In the genomic region with DNA sequence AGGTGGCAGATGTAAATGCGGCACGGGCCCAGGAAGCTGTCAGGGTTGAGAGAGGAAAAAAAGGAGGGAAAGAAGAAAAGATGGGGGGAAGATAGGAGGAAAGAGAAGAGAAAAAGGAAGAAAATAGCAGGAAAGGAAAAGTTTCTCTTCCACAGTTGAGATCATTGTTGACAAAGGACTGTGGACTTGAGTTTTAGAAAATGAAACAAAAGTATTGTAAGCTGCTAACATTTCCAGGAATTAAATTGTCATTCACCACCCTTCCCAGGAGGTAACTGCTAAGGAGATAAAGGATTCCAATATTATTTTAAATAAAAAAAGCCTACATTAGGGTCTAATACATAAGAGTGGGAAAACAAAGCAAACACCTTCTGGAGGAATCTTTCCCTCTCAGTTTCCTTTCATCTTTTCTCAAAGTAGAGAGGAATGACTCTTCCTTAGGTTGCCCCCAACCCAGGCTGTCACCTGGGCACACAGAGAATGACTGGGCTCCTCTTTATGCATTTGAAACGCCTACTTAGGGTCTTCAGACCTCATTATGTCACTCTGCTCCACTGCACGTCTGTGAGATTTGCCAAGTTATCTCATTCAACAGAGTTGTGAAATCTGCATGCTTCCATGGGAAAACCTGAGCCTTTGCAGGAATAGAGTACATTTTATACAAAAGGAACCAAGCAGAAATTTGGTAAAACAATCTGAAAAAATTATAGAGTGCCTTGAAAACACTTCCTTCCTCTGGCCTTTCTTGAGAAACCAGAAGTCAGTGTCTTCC, we compare ENCODE assay signal across 13 cellular contexts.
DNase-seq lines count a peak whose midpoint lies in the region; ATAC-seq and TF ChIP-seq lines count a peak whose summit lies in the region.
"Had no signal": no experiment of that assay in that cellular context is flagged by ENCODE, and none has a peak within 500 bp of the region (broad histone marks: within the 10 kb centered on the region; RNA-seq: fewer than 3 reads in every experiment).

No MANE protein-coding gene starts in this region.

- H3K4me3 Mint-ChIP-seq in CD8-positive, alpha-beta T cell = peak overlapping the region; percentile 38
- H3K4me3 Mint-ChIP-seq in CD14-positive monocyte = no peak overlapping the region
- H3K4me3 Mint-ChIP-seq: IgD-negative memory B cell had no signal

- H2AK5ac ChIP-seq in mesendoderm (ENCODE audit: low read length) = no peak overlapping the region

- no peak overlapping the region for H3K56ac ChIP-seq in mesendoderm (ENCODE audit: low read length)

- H3K4ac ChIP-seq in mesendoderm (ENCODE audit: low read depth, low read length) = no peak overlapping the region

- H2BK15ac ChIP-seq in mesendoderm (replicated peaks; ENCODE audit: low read depth) = no peak overlapping the region

- no peak overlapping the region for H4K5ac ChIP-seq in mesendoderm (ENCODE audit: low read length)

- no peak for ATAC-seq in CD8-positive, alpha-beta T cell
- ATAC-seq in HG02852 (IDR thresholded peaks at IDR 0.05; ENCODE audit: unreplicated experiment) = no peak
- ATAC-seq: foreskin keratinocyte had no signal

- H4K8ac ChIP-seq in mesendoderm (ENCODE audit: low read depth, low read length) = no peak overlapping the region

- intact Hi-C loops in CD8-positive, alpha-beta T cell (cut with DNase I, micrococcal nuclease) = no loop called here
- intact Hi-C loops in CD14-positive monocyte (cut with micrococcal nuclease) = no loop called here

- H3K27ac Mint-ChIP-seq in CD8-positive, alpha-beta T cell = peak overlapping the region; percentile 52
- peak overlapping the region in 1 of 7 donors; percentile 32 for H3K27ac Mint-ChIP-seq in CD14-positive monocyte
- H3K27ac Mint-ChIP-seq: IgD-negative memory B cell had no signal

- no peak overlapping the region for H3K9ac ChIP-seq in mesendoderm (ENCODE audit: low read length)

- peaks cover under 1% of the 10 kb centered on the region for H3K36me3 Mint-ChIP-seq in CD8-positive, alpha-beta T cell
- H3K36me3 Mint-ChIP-seq in CD14-positive monocyte = no peaks in the 10 kb centered on the region
- H3K36me3 Mint-ChIP-seq: IgD-negative memory B cell had no signal

- H3K27me3 Mint-ChIP-seq in CD8-positive, alpha-beta T cell (ENCODE audit: low read depth) = no peaks in the 10 kb centered on the region
- H3K27me3 Mint-ChIP-seq in CD14-positive monocyte (ENCODE audit: low read depth in 3 of 3) = no peaks in the 10 kb centered on the region
- H3K27me3 Mint-ChIP-seq: IgD-negative memory B cell had no signal

- no peaks in the 10 kb centered on the region for H3K9me3 ChIP-seq in CD8-positive, alpha-beta T cell (ENCODE audit: low read length)

- H3K4me2 ChIP-seq in mesendoderm (ENCODE audit: low read length) = no peak overlapping the region

- no peaks in the 10 kb centered on the region for H3K27me3 ChIP-seq in CD8-positive, alpha-beta T cell (ENCODE audit: insufficient read depth, low read length)
- H3K27me3 ChIP-seq in mesendoderm (ENCODE audit: insufficient read depth, low read length, poor library complexity) = no peaks in the 10 kb centered on the region
- H3K27me3 ChIP-seq: foreskin keratinocyte had no signal

- no peaks in the 10 kb centered on the region for H3K36me3 ChIP-seq in CD8-positive, alpha-beta T cell (ENCODE audit: insufficient read depth, low read length)
- no peaks in the 10 kb centered on the region for H3K36me3 ChIP-seq in mesendoderm (ENCODE audit: control insufficient read depth, insufficient read depth, low read length)

- no peak overlapping the region for H3K4me3 ChIP-seq in CD8-positive, alpha-beta T cell (ENCODE audit: low read depth, low read length)
- H3K4me3 ChIP-seq in choroid plexus epithelial cell (ENCODE audit: low read depth, low read length) = no peak overlapping the region
- no peak overlapping the region for H3K4me3 ChIP-seq in mesendoderm (ENCODE audit: low read length)

- no peaks in the 10 kb centered on the region for H3K79me1 ChIP-seq in mesendoderm (ENCODE audit: low read length)

- no peak overlapping the region for H3K23ac ChIP-seq in mesendoderm (ENCODE audit: low read length)

- POLR2A ChIA-PET in CD8-positive, alpha-beta T cell (lab: Charles Lee) = interaction anchor here (0.7 to 1.1 kb wide), 2 partner anchors 10 to 67 kb away, joined by 3 to 5 read pairs; no protein-coding TSS in a partner anchor

- CTCF ChIA-PET in CD8-positive, alpha-beta T cell (lab: Charles Lee) = interaction anchor here (0.6 kb wide), 1 partner anchor 78 kb away, joined by 3 read pairs; no protein-coding TSS in a partner anchor

- no peaks in the 10 kb centered on the region for H3K79me2 ChIP-seq in mesendoderm (ENCODE audit: control insufficient read depth, insufficient read depth, low read length)

- no peak overlapping the region for H3K27ac ChIP-seq in CD8-positive, alpha-beta T cell (ENCODE audit: low read depth, low read length)
- H3K27ac ChIP-seq in mesendoderm (ENCODE audit: low read depth, low read length) = no peak overlapping the region
- H3K27ac ChIP-seq: foreskin keratinocyte had no signal

- peaks cover 53% of the 10 kb centered on the region for H3K4me1 ChIP-seq in CD8-positive, alpha-beta T cell (ENCODE audit: insufficient read depth, low read length)
- H3K4me1 ChIP-seq in mesendoderm (ENCODE audit: control insufficient read depth, low read depth, low read length) = peaks cover 4% of the 10 kb centered on the region

- peaks cover 83% of the 10 kb centered on the region for H3K4me1 Mint-ChIP-seq in CD8-positive, alpha-beta T cell (ENCODE audit: low read depth)
- H3K4me1 Mint-ChIP-seq in CD14-positive monocyte = peaks cover 17% of the 10 kb centered on the region

- no peak for TF ChIP-seq CTCF in CD8-positive, alpha-beta T cell (IDR thresholded peaks at IDR 0.05)
- no peak for TF ChIP-seq CTCF in choroid plexus epithelial cell (conservative IDR thresholded peaks at IDR 0.05; ENCODE audit: low read depth, low read length)
- no peak for TF ChIP-seq CTCF in CD14-positive monocyte (IDR thresholded peaks at IDR 0.05)

- no peak for DNase-seq in CD8-positive, alpha-beta T cell
- peak; percentile 15 for DNase-seq in HuH-7 (ENCODE audit: low spot score)
- DNase-seq in choroid plexus epithelial cell (ENCODE audit: low read depth) = peak; percentile 53
- DNase-seq in mesendoderm = no peak
- DNase-seq in CD14-positive monocyte (ENCODE audit: low spot score) = no peak
- DNase-seq in 8988T = no peak
- DNase-seq in COR-L47 (lab: John Stamatoyannopoulos, UW) = no peak
- DNase-seq: activated CD4-positive, CD25-positive, alpha-beta regulatory T cell; anterior cingulate cortex; foreskin keratinocyte; NCI-H2171 had no signal

- no peaks in the 10 kb centered on the region for H3K9me3 Mint-ChIP-seq in CD8-positive, alpha-beta T cell
- peaks cover 0 to 1% (median 0%) of the 10 kb centered on the region in 7 donors for H3K9me3 Mint-ChIP-seq in CD14-positive monocyte

- no peak overlapping the region for H2BK5ac ChIP-seq in mesendoderm (ENCODE audit: low read length)

- WGBS in mesendoderm (ENCODE audit: extremely low coverage, insufficient coverage, low lambda C conversion rate) = no CpG with 5 or more reads among the region's 4 CpGs

- peak overlapping the region; percentile 68 for H3K18ac ChIP-seq in mesendoderm (ENCODE audit: low read length)

- no peak overlapping the region for H2BK120ac ChIP-seq in mesendoderm (ENCODE audit: low read depth, low read length)

Comparison
In these comparisons a context has a peak if more than half of its experiments do, and no peak if none do; other contexts are left out.
1. DNase-seq: peak in HuH-7 (single experiment) and choroid plexus epithelial cell (single experiment); none in CD8-positive, alpha-beta T cell (0 of 7), mesendoderm (single experiment), CD14-positive monocyte (single experiment), 8988T (single experiment) and COR-L47 (single experiment).